In the genomic region with DNA sequence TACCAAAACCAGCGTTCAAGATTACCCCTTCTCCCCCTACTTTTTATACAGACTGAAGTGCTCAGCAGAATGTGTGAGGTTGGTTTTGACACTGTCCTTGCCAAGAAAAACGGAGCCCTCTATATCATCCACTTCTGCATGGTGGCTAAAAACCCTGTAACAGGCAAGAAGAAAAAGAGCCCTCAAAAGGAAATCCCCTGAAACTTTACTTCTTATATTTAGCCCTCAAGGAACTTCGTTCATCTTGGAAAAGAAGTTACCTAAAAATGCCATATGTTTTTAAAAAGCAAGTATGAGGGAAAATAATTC, we compare ENCODE assay signal across 11 cellular contexts.
A peak's percentile ranks its signal among the peaks of the same experiment; 100 is the strongest.
DNase-seq lines count a peak whose midpoint lies in the region; ATAC-seq, FAIRE-seq and TF ChIP-seq lines count a peak whose summit lies in the region.
"Had no signal": no experiment of that assay in that cellular context is flagged by ENCODE, and none has a peak within 500 bp of the region (broad histone marks: within the 10 kb centered on the region; RNA-seq: fewer than 3 reads in every experiment).

No MANE protein-coding gene starts in this region.

- H3K27ac ChIP-seq in A549 = peak overlapping the region; percentile 5 to 42; a peak in 5 of 6 replicates
- H3K27ac ChIP-seq in colonic mucosa = peak overlapping the region; percentile 28
- no peak overlapping the region for H3K27ac ChIP-seq in gastrocnemius medialis

- H3K27me3 Mint-ChIP-seq in IgD-negative memory B cell = no peaks in the 10 kb centered on the region
- H3K27me3 Mint-ChIP-seq in natural killer cell treated with Interleukin-12 subunit alpha and Interleukin-12 subunit beta and Interleukin-15 and Interleukin-18, amount 100 ng/mL, for 72 hours = no peaks in the 10 kb centered on the region

- no peak for TF ChIP-seq POLR2A in A549 (IDR thresholded peaks at IDR 0.05; ENCODE audit: low read length)
- no peak for TF ChIP-seq POLR2A in gastrocnemius medialis (IDR thresholded peaks at IDR 0.05)

- no peak for FAIRE-seq in A549 (lab: Jason Lieb, UNC)

- H3K36me3 Mint-ChIP-seq in IgD-negative memory B cell = peaks cover 7% of the 10 kb centered on the region
- H3K36me3 Mint-ChIP-seq in natural killer cell treated with Interleukin-12 subunit alpha and Interleukin-12 subunit beta and Interleukin-15 and Interleukin-18, amount 100 ng/mL, for 72 hours = peaks cover 17% of the 10 kb centered on the region

- H3K4me3 ChIP-seq in A549 (no peak overlapping the region), colonic mucosa (no peak overlapping the region), gastrocnemius medialis (no peak overlapping the region)
- H3K4me3 ChIP-seq: skin epidermis had no signal

- H3K36me3 ChIP-seq in colonic mucosa (peaks cover 9% of the 10 kb centered on the region), gastrocnemius medialis (no peaks in the 10 kb centered on the region)

- CTCF ChIA-PET in A549 (lab: Yijun Ruan, JAX) = interaction anchor here (0.9 to 1.0 kb wide), 2 partner anchors 65 kb away, joined by 3 read pairs; no protein-coding TSS in a partner anchor

- peaks cover 20 to 56% (median 48%) of the 10 kb centered on the region in 3 donors for H3K4me1 Mint-ChIP-seq in IgD-negative memory B cell
- peaks cover 62 to 63% of the 10 kb centered on the region in 2 donors for H3K4me1 Mint-ChIP-seq in natural killer cell treated with Interleukin-12 subunit alpha and Interleukin-12 subunit beta and Interleukin-15 and Interleukin-18, amount 100 ng/mL, for 72 hours (ENCODE audit: low read depth in 2 of 2)

- DNase-seq in A549 (ENCODE audit: low read depth in 1 of 2, low spot score in 1 of 2) (no peak), colonic mucosa (no peak), Kasumi-1 (lab: John Stamatoyannopoulos, UW) (no peak), gastrocnemius medialis (no peak), NCI-H82 treated with DMSO at 0.1 percent for 48 hours (lab: John Stamatoyannopoulos, UW; ENCODE audit: unreplicated experiment) (no peak)
- DNase-seq in natural killer cell treated with Interleukin-12 subunit alpha and Interleukin-12 subunit beta and Interleukin-15 and Interleukin-18, amount 100 ng/mL, for 72 hours (ENCODE audit: low spot score) = no peak
- DNase-seq in stimulated activated CD4-positive, alpha-beta T cell treated with anti-CD3 and anti-CD28 coated beads, Interleukin-4, amount 100 ng/mL, for 24 hours = no peak
- DNase-seq: NCI-H2171 treated with DMSO at 0.1 percent for 48 hours, T-helper 9 cell had no signal

- H3K4me1 ChIP-seq in A549 (peaks cover 45% of the 10 kb centered on the region), colonic mucosa (no peaks in the 10 kb centered on the region), gastrocnemius medialis (no peaks in the 10 kb centered on the region)

- H3K4me3 Mint-ChIP-seq in IgD-negative memory B cell = peak overlapping the region in 1 of 4 donors; percentile 56
- H3K4me3 Mint-ChIP-seq in natural killer cell treated with Interleukin-12 subunit alpha and Interleukin-12 subunit beta and Interleukin-15 and Interleukin-18, amount 100 ng/mL, for 72 hours = peak overlapping the region; percentile 45

- 81% methylated on average over 3 of the region's 3 CpGs for whole genome bisulfite sequencing in A549 (ENCODE audit: missing lambda C conversion rate)

- POLR2A ChIA-PET in A549 (lab: Yijun Ruan, JAX) = no interaction called here

- no peak for TF ChIP-seq RAD21 in A549 (conservative IDR thresholded peaks at IDR 0.05 in 1 of 2, IDR thresholded peaks at IDR 0.05 in 1 of 2)

- peak overlapping the region in 2 of 3 donors; percentile 55 to 78 for H3K27ac Mint-ChIP-seq in IgD-negative memory B cell
- H3K27ac Mint-ChIP-seq in natural killer cell treated with Interleukin-12 subunit alpha and Interleukin-12 subunit beta and Interleukin-15 and Interleukin-18, amount 100 ng/mL, for 72 hours = peak overlapping the region; percentile 55 to 95

- TF ChIP-seq CTCF in A549 (IDR thresholded peaks at IDR 0.05) (no peak), colonic mucosa (IDR thresholded peaks at IDR 0.05) (no peak), gastrocnemius medialis (IDR thresholded peaks at IDR 0.05 in 4 of 5, conservative IDR thresholded peaks at IDR 0.05 in 1 of 5) (no peak)

- H3K27me3 ChIP-seq in colonic mucosa (no peaks in the 10 kb centered on the region), gastrocnemius medialis (no peaks in the 10 kb centered on the region)

- H3K9me3 Mint-ChIP-seq in IgD-negative memory B cell = no peaks in the 10 kb centered on the region
- no peaks in the 10 kb centered on the region for H3K9me3 Mint-ChIP-seq in natural killer cell treated with Interleukin-12 subunit alpha and Interleukin-12 subunit beta and Interleukin-15 and Interleukin-18, amount 100 ng/mL, for 72 hours

- intact Hi-C loops in colonic mucosa (cut with DNase I) (no loop called here), gastrocnemius medialis (cut with DNase I; ENCODE audit: low total_unique reads) (no loop called here)

- in situ Hi-C loops in gastrocnemius medialis (cut with MboI; ENCODE audit: low sequenced_read_pairs in 4 of 4) = no loop called here

- no peaks in the 10 kb centered on the region for H3K9me3 ChIP-seq in A549
- H3K9me3 ChIP-seq in colonic mucosa = no peaks in the 10 kb centered on the region
- no peaks in the 10 kb centered on the region for H3K9me3 ChIP-seq in gastrocnemius medialis

- H3K9ac ChIP-seq in colonic mucosa (ENCODE audit: low read depth in 2 of 2, low read length in 2 of 2) = no peak overlapping the region

- ATAC-seq in A549 (no peak), gastrocnemius medialis (no peak)
- peak; percentile 64 to 80 for ATAC-seq in natural killer cell treated with Interleukin-12 subunit alpha and Interleukin-12 subunit beta and Interleukin-15 and Interleukin-18, amount 100 ng/mL, for 72 hours

- TF ChIP-seq EP300 in A549 (IDR thresholded peaks at IDR 0.05) = no peak

- H3K4me2 ChIP-seq in A549 = peak overlapping the region; percentile 37; the same call in 2 of the 3 replicates

TF ChIP-seq in A549, 52 proteins besides CTCF, POLR2A, EP300 and RAD21:
- TF ChIP-seq ZNF302 (CRISPR knock-in tag; IDR thresholded peaks at IDR 0.05) (no peak), KDM1A (IDR thresholded peaks at IDR 0.05; ENCODE audit: low read depth) (no peak), TP53 (CRISPR knock-in tag; IDR thresholded peaks at IDR 0.05) (no peak), MAZ (IDR thresholded peaks at IDR 0.05; ENCODE audit: borderline replicate concordance, low read depth, low read length) (no peak), PBX3 (IDR thresholded peaks at IDR 0.05) (no peak)
TF ChIP-seq in A549: peak in this region for 0.

Comparison
In these comparisons a context has a peak if more than half of its experiments do, and no peak if none do; other contexts are left out.
1. ATAC-seq: peak in natural killer cell treated with Interleukin-12 subunit alpha and Interleukin-12 subunit beta and Interleukin-15 and Interleukin-18, amount 100 ng/mL, for 72 hours (2 of 2); none in A549 (0 of 2) and gastrocnemius medialis (0 of 2).
2. H3K27ac ChIP-seq: peak in A549 (2 of 2) and colonic mucosa (single experiment); none in gastrocnemius medialis (0 of 4).